34 cellular contexts compared by ENCODE assay signal in genomic region chr7:64626557-64626956, GRCh38.
"Had no signal": no experiment of that assay in that cellular context is flagged by ENCODE, and none has a peak within 500 bp of the region (broad histone marks: within the 10 kb centered on the region; RNA-seq: fewer than 3 reads in every experiment).

No MANE protein-coding gene starts in this region.

- H3K27ac ChIP-seq: adrenal gland, body of pancreas, cardiac muscle cell, colonic mucosa, esophagus muscularis mucosa, foreskin keratinocyte, gastrocnemius medialis, heart left ventricle had no signal

- H3K27ac Mint-ChIP-seq: activated CD4-positive, alpha-beta T cell treated with anti-CD3 and anti-CD28 coated beads, Interleukin-2, amount 10 ng/mL, durations not matched to agents 7 days and 5 days; activated CD8-positive, alpha-beta T cell treated with anti-CD3 and anti-CD28 coated beads for 36 hours; activated naive CD4-positive, alpha-beta T cell treated with anti-CD3 and anti-CD28 coated beads for 36 hours; activated naive CD8-positive, alpha-beta T cell treated with anti-CD3 and anti-CD28 coated beads for 36 hours; activated naive CD8-positive, alpha-beta T cell treated with anti-CD3 and anti-CD28 coated beads, Interleukin-2, amount 50 U/mL, for 24 hours; activated T-helper 2 cell treated with anti-CD3 and anti-CD28 coated beads, Interferon-gamma antibody, Interleukin-2, Interleukin-4, amounts not matched to agents 10 μg/mL and 5 μg/mL and 100 μg/mL, durations not matched to agents 14 hours and 24 hours and 36 hours; T-cell; T-helper 1 cell treated with Interleukin-12 subunit alpha and Interleukin-12 subunit beta and Interleukin-4 antibody, amounts not matched to agents 30 μg/mL and 1 μg/mL, for 36 hours had no signal

- H3K4me3 ChIP-seq: adrenal gland, body of pancreas, cardiac muscle cell, colonic mucosa, esophagus muscularis mucosa, gastrocnemius medialis, heart left ventricle had no signal

- H3K36me3 ChIP-seq: adrenal gland, cardiac muscle cell, colonic mucosa, esophagus muscularis mucosa, gastrocnemius medialis, heart left ventricle had no signal

- H3K4me3 Mint-ChIP-seq: activated CD4-positive, alpha-beta T cell treated with anti-CD3 and anti-CD28 coated beads, Interleukin-2, amount 10 ng/mL, durations not matched to agents 7 days and 5 days; activated CD8-positive, alpha-beta T cell treated with anti-CD3 and anti-CD28 coated beads for 36 hours; activated naive CD4-positive, alpha-beta T cell treated with anti-CD3 and anti-CD28 coated beads for 36 hours; activated naive CD4-positive, alpha-beta T cell treated with anti-CD3 and anti-CD28 coated beads, Interleukin-2, amount 50 U/mL, for 24 hours; activated naive CD8-positive, alpha-beta T cell treated with anti-CD3 and anti-CD28 coated beads for 36 hours; activated naive CD8-positive, alpha-beta T cell treated with anti-CD3 and anti-CD28 coated beads, Interleukin-2, amount 50 U/mL, for 24 hours; activated T-cell treated with anti-CD3 and anti-CD28 coated beads, Interleukin-2, amount 50 U/mL, for 4 hours; T-cell; T-helper 1 cell treated with Interleukin-12 subunit alpha and Interleukin-12 subunit beta and Interleukin-4 antibody, amounts not matched to agents 30 μg/mL and 1 μg/mL, for 36 hours had no signal

- ATAC-seq: body of pancreas, foreskin keratinocyte, gastrocnemius medialis, heart left ventricle, T-cell had no signal

- H3K4me1 Mint-ChIP-seq: activated CD4-positive, alpha-beta T cell treated with anti-CD3 and anti-CD28 coated beads, Interleukin-2, amount 10 ng/mL, durations not matched to agents 7 days and 5 days; activated naive CD4-positive, alpha-beta T cell treated with anti-CD3 and anti-CD28 coated beads, Interleukin-2, amount 50 U/mL, for 24 hours; activated naive CD8-positive, alpha-beta T cell treated with anti-CD3 and anti-CD28 coated beads for 36 hours; T-cell had no signal

- FAIRE-seq: endometrium had no signal

- H3K9me3 Mint-ChIP-seq: activated naive CD4-positive, alpha-beta T cell treated with anti-CD3 and anti-CD28 coated beads for 36 hours; activated naive CD4-positive, alpha-beta T cell treated with anti-CD3 and anti-CD28 coated beads, Interleukin-2, amount 50 U/mL, for 24 hours; T-cell had no signal

- DNase-seq: activated CD4-positive, alpha-beta T cell treated with anti-CD3 and anti-CD28 coated beads for 4 hours; activated CD4-positive, alpha-beta T cell treated with anti-CD3 and anti-CD28 coated beads, Interleukin-2, amount 10 ng/mL, durations not matched to agents 7 days and 5 days; activated CD4-positive, alpha-beta T cell treated with anti-CD3 and anti-CD28 coated beads, Interleukin-2, amount 50 U/mL, for 48 hours; activated CD4-positive, CD25-positive, alpha-beta regulatory T cell; activated CD4-positive, CD25-positive, alpha-beta regulatory T cell treated with anti-CD3 and anti-CD28 coated beads, Interleukin-2, amount 50 U/mL, for 72 hours; activated CD8-positive, alpha-beta memory T cell treated with anti-CD3 and anti-CD28 coated beads for 24 hours; activated CD8-positive, alpha-beta T cell treated with anti-CD3 and anti-CD28 coated beads for 36 hours; activated effector memory CD4-positive, alpha-beta T cell treated with anti-CD3 and anti-CD28 coated beads, Interleukin-2, amount 50 U/mL, for 16 hours; activated naive CD4-positive, alpha-beta T cell treated with anti-CD3 and anti-CD28 coated beads for 36 hours; activated naive CD8-positive, alpha-beta T cell treated with anti-CD3 and anti-CD28 coated beads for 36 hours; activated naive CD8-positive, alpha-beta T cell treated with anti-CD3 and anti-CD28 coated beads, Interleukin-2, amount 50 U/mL, for 24 hours; activated T-cell treated with anti-CD3 and anti-CD28 coated beads, Interleukin-2, amount 50 U/mL, for 4 hours; adrenal gland; amygdala; aorta; body of pancreas; central memory CD4-positive, alpha-beta T cell; cerebellar nuclear complex; colonic mucosa; effector CD8-positive, alpha-beta T cell; erythroblast; gastrocnemius medialis; glutamatergic neuron; heart left ventricle; SW 1271; T-cell; T1000 had no signal

- H3K27me3 ChIP-seq: adrenal gland, body of pancreas, cardiac muscle cell, colonic mucosa, foreskin keratinocyte, gastrocnemius medialis had no signal

- H3K36me3 Mint-ChIP-seq: activated naive CD4-positive, alpha-beta T cell treated with anti-CD3 and anti-CD28 coated beads, Interleukin-2, amount 50 U/mL, for 24 hours; activated naive CD8-positive, alpha-beta T cell treated with anti-CD3 and anti-CD28 coated beads for 36 hours; T-cell had no signal

- H3K27me3 Mint-ChIP-seq: activated CD4-positive, alpha-beta T cell treated with anti-CD3 and anti-CD28 coated beads, Interleukin-2, amount 10 ng/mL, durations not matched to agents 7 days and 5 days; activated CD8-positive, alpha-beta T cell treated with anti-CD3 and anti-CD28 coated beads for 36 hours; activated naive CD4-positive, alpha-beta T cell treated with anti-CD3 and anti-CD28 coated beads, Interleukin-2, amount 50 U/mL, for 24 hours; activated naive CD8-positive, alpha-beta T cell treated with anti-CD3 and anti-CD28 coated beads for 36 hours; activated naive CD8-positive, alpha-beta T cell treated with anti-CD3 and anti-CD28 coated beads, Interleukin-2, amount 50 U/mL, for 24 hours; T-cell had no signal

- H3K9me3 ChIP-seq: adrenal gland, body of pancreas, colonic mucosa, esophagus muscularis mucosa, gastrocnemius medialis, heart left ventricle had no signal

- H3K4me1 ChIP-seq: adrenal gland, body of pancreas, colonic mucosa, esophagus muscularis mucosa, foreskin keratinocyte, gastrocnemius medialis, heart left ventricle had no signal
